Comparison of ENCODE assay signal across 8 cellular contexts in the genomic region with DNA sequence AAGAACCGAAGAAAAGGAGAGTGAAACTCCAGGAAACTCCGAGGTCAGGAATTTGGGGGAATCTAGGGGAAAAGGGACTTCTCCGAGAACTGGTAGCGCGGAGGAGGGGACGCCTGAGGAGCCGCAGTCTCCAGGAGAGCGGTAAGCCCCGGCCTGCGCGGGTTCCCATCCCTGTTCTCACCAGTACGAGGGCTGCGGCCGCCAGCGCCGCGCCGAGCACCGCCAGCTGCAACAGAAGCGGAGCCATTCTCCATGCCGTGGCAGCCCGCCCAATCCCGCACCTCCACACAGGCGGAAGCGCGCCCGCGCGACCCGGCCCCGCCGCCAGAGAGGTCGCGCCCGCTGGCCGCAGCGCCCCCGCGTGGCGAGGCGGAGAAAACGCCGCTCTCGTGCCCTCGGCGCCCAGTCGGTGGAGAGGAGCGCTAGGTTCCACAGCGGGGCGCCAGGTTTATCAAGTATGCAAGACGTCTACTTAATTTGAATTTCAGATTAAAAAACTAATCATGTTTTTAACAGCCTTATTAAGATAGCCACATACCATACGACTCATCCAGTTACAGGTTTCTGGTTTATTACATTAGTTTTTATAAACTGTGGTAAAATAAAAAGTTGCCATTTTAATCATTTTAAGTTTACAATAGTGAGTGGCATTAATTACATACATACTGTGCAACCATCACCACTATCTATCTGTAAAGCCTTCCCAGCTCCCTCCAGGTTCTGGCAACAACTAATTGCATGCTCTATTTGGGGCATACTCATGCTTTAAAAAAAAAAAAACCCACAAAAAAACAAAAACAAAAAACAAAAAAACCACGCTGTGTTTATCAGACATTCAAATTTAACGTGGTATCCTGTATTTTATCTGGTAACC. TPM values are rescaled to one million over a fixed set of nuclear protein-coding genes. Genes with fewer than 3 reads are reported as not detected.
A peak's percentile ranks its signal among the peaks of the same experiment; 100 is the strongest.
DNase-seq lines count a peak whose midpoint lies in the region; ATAC-seq and TF ChIP-seq lines count a peak whose summit lies in the region.

A gene with protein sequence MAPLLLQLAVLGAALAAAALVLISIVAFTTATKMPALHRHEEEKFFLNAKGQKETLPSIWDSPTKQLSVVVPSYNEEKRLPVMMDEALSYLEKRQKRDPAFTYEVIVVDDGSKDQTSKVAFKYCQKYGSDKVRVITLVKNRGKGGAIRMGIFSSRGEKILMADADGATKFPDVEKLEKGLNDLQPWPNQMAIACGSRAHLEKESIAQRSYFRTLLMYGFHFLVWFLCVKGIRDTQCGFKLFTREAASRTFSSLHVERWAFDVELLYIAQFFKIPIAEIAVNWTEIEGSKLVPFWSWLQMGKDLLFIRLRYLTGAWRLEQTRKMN (minus strand): TSS at position 287 of the 874 bp plus-strand sequence. CDS start 40 bp downstream, at position 247.

- H3K36me3 ChIP-seq in PC-3 (ENCODE audit: low read depth, low read length) (peaks cover 8% of the 10 kb centered on the region; the same call in 1 of the 2 replicates), mucosa of rectum (ENCODE audit: control insufficient read depth in 2 of 2, insufficient read depth in 2 of 2, low read length in 2 of 2) (peaks cover 11 to 17% of the 10 kb centered on the region in 2 donors)

- H2AFZ ChIP-seq in PC-3 (ENCODE audit: low read length), result peak within 1 kb of the TSS; percentile 95

- peak within 1 kb of the TSS; percentile 93 for H3K4me2 ChIP-seq in PC-3 (ENCODE audit: low read length)

- peak; percentile 27; the same call in 1 of the 2 replicates for TF ChIP-seq RAD21 in Ishikawa (IDR thresholded peaks at IDR 0.05; ENCODE audit: low read depth)

- ATAC-seq in GM21529 (IDR thresholded peaks at IDR 0.05; ENCODE audit: unreplicated experiment) (peak; percentile 66), PC-3 (peak; percentile 67)

- H3K9me2 ChIP-seq in PC-3 (replicated peaks; ENCODE audit: low read length), result no peaks in the 10 kb centered on the region

- intact Hi-C loops in PC-3 (cut with micrococcal nuclease), result no loop called here

- H3F3A ChIP-seq in PC-3 (ENCODE audit: low read length, unreplicated experiment), result no peaks in the 10 kb centered on the region

- no peaks in the 10 kb centered on the region for H3K9me3 ChIP-seq in PC-3 (ENCODE audit: low read length)
- no peaks in the 10 kb centered on the region for H3K9me3 ChIP-seq in mucosa of rectum (ENCODE audit: control insufficient read depth in 2 of 2, low read length in 2 of 2)

- H3K9ac ChIP-seq in PC-3 (ENCODE audit: low read length) (peak within 1 kb of the TSS; percentile 96), mucosa of rectum (ENCODE audit: low read depth in 1 of 2, low read length in 2 of 2) (peak within 1 kb of the TSS; percentile 93)

- peaks cover 4% of the 10 kb centered on the region; the same call in 1 of the 2 replicates for H4K20me1 ChIP-seq in PC-3 (ENCODE audit: low read length)

- peaks cover 12% of the 10 kb centered on the region for H3K4me1 ChIP-seq in PC-3 (ENCODE audit: insufficient read depth, low read length)
- H3K4me1 ChIP-seq in mucosa of rectum (ENCODE audit: control insufficient read depth in 2 of 2, insufficient read depth in 2 of 2, low read length in 2 of 2), result peaks cover 7 to 8% of the 10 kb centered on the region in 2 donors

- peak within 1 kb of the TSS; percentile 92 for H3K27ac ChIP-seq in PC-3 (ENCODE audit: low read length)
- peak within 1 kb of the TSS; percentile 97 for H3K27ac ChIP-seq in epithelial cell of prostate
- peak within 1 kb of the TSS; percentile 93 to 99 for H3K27ac ChIP-seq in mucosa of rectum (ENCODE audit: low read depth in 2 of 2, low read length in 2 of 2)

- no TSS peak for BruUV-seq in PC-3 (replicated peaks; lab: Mats Ljungman, UMichigan)

- POLR2A ChIA-PET in PC-3 (lab: Charles Lee; ENCODE audit: unreplicated experiment), result interaction anchor here (0.7 kb wide), 1 partner anchor 28 kb away, joined by 18 read pairs; no protein-coding TSS in a partner anchor

- no peak for TF ChIP-seq EP300 in Ishikawa (IDR thresholded peaks at IDR 0.05; ENCODE audit: borderline replicate concordance)

- H3K79me2 ChIP-seq in PC-3 (ENCODE audit: low read length), result peaks cover 58% of the 10 kb centered on the region

- peak within 1 kb of the TSS; percentile 96 for H3K4me3 ChIP-seq in PC-3 (ENCODE audit: low read length)
- peak within 1 kb of the TSS; percentile 96 to 98 for H3K4me3 ChIP-seq in mucosa of rectum (ENCODE audit: low read length in 2 of 2)

- DNase-seq in DMS153 treated with DMSO at 0.1 percent for 48 hours (lab: John Stamatoyannopoulos, UW; ENCODE audit: unreplicated experiment), result peak; percentile 95
- DNase-seq in PC-3, result peak; percentile 84
- peak; percentile 93 for DNase-seq in activated T-cell treated with anti-CD3 and anti-CD28 coated beads for 48 hours (ENCODE audit: low read depth)
- peak; percentile 52 for DNase-seq in epithelial cell of prostate (ENCODE audit: low read depth, low spot score)
- DNase-seq in stimulated activated CD8-positive, alpha-beta memory T cell treated with anti-CD3 and anti-CD28 coated beads, Interleukin-4, amount 100 ng/mL, for 48 hours, result peak; percentile 91

- CTCF ChIA-PET in PC-3 (lab: Charles Lee), result interaction anchor here (0.7 kb wide), 1 partner anchor 652 kb away, joined by 4 read pairs; no protein-coding TSS in a partner anchor

- H3K27me3 ChIP-seq in PC-3 (ENCODE audit: low read length) (no peaks in the 10 kb centered on the region), mucosa of rectum (ENCODE audit: control insufficient read depth in 2 of 2, insufficient read depth in 2 of 2, low read length in 2 of 2) (no peaks in the 10 kb centered on the region)

- peak; percentile 85 for TF ChIP-seq CTCF in PC-3 (conservative IDR thresholded peaks at IDR 0.05; ENCODE audit: low read depth, low read length)

TF ChIP-seq in Ishikawa, 13 proteins besides CTCF, POLR2A, EP300 and RAD21:
- TF ChIP-seq FOXM1 (IDR thresholded peaks at IDR 0.05; ENCODE audit: borderline replicate concordance, low read depth) (no peak), TCF12 (IDR thresholded peaks at IDR 0.05; ENCODE audit: low read depth) (peak; percentile 38; the same call in 1 of the 2 replicates), TAF1 (IDR thresholded peaks at IDR 0.05; ENCODE audit: low read depth) (peak; percentile 93), CREB1 (IDR thresholded peaks at IDR 0.05; ENCODE audit: low read depth) (no peak), CEBPB (IDR thresholded peaks at IDR 0.05) (peak; percentile 5; the same call in 1 of the 2 replicates), EGR1 (IDR thresholded peaks at IDR 0.05) (peak; percentile 14; the same call in 1 of the 2 replicates), ZBTB7A (IDR thresholded peaks at IDR 0.05; ENCODE audit: low read depth) (no peak), YY1 (IDR thresholded peaks at IDR 0.05; ENCODE audit: low read depth) (peak; percentile 92), TEAD4 (IDR thresholded peaks at IDR 0.05) (no peak), NFIC (IDR thresholded peaks at IDR 0.05) (0 out of 2 replicates have a peak, but pooled peaks have one; percentile 17), REST (IDR thresholded peaks at IDR 0.05; ENCODE audit: low read depth) (0 out of 2 replicates have a peak, but pooled peaks have one; percentile 19)
- TF ChIP-seq, protein P1, sequence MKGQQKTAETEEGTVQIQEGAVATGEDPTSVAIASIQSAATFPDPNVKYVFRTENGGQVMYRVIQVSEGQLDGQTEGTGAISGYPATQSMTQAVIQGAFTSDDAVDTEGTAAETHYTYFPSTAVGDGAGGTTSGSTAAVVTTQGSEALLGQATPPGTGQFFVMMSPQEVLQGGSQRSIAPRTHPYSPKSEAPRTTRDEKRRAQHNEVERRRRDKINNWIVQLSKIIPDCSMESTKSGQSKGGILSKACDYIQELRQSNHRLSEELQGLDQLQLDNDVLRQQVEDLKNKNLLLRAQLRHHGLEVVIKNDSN (IDR thresholded peaks at IDR 0.05), result no peak
- TF ChIP-seq, protein P2, sequence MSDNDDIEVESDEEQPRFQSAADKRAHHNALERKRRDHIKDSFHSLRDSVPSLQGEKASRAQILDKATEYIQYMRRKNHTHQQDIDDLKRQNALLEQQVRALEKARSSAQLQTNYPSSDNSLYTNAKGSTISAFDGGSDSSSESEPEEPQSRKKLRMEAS (IDR thresholded peaks at IDR 0.05), result peak; percentile 52; the same call in 1 of the 2 replicates

RNA-seq across cellular contexts. Expression of the gene that starts here (rescaled TPM):
- total RNA-seq in PC-3 (2014; rRNA removed), result 17.9 and 19.7 TPM in 2 replicates

Comparison
In these comparisons a context has a peak if more than half of its experiments do, and no peak if none do; other contexts are left out.
1. Peak in every context shown above with its lines: DNase-seq, ATAC-seq, H3K4me3 ChIP-seq and H3K27ac ChIP-seq.